ENCODE assay signal across 8 cellular contexts in the genomic region with DNA sequence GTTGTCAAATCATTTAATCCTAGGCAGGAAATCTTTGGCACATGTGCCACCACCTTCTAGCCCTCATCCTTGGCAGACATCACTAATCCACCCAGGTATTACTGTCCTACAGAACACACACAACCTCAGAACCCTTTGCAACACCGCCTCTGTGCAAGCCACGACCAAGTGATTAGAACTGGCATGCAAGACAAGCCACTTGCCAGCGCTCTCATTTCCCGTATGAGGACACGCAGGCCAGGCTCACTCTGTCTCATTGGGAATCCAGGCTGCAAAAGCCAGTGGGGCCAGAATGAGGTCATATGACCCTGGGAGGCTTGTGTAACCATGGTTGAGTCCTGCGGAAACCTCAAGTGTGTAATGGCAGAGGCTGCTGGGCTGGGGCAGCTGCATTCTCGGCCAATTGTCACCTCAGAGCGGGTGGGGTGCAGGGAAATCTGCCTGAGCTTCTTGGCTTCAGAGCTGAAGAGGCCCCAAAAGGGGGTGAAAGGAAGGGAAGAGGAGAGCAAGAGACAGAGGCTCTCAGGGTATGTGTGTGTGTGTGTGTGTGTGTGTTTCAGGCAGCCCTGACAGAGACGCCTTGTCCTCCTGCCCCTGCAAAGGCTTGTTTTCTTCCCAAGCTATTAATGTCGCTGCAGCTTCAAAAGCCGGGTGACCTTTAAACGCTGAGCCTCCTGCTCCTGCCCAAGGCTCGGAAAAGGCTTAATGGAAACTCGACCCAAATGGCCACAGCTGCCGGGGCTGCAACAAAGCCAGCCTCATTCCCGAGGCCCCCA. TPM values are rescaled to one million over a fixed set of nuclear protein-coding genes. Genes with fewer than 3 reads are reported as not detected.
A peak's percentile ranks its signal among the peaks of the same experiment; 100 is the strongest.
DNase-seq lines count a peak whose midpoint lies in the region; ATAC-seq and TF ChIP-seq lines count a peak whose summit lies in the region.

No MANE protein-coding gene starts in this region.

- H3K4me3 ChIP-seq in astrocyte of the spinal cord (ENCODE audit: low read depth, low read length) (no peak overlapping the region), right cardiac atrium (ENCODE audit: low read length) (peak overlapping the region; percentile 3)

- H3K4me1 ChIP-seq in right cardiac atrium (ENCODE audit: control insufficient read depth, insufficient read depth, low read length): peaks cover 43% of the 10 kb centered on the region

- peak overlapping the region; percentile 100 for H3K27ac ChIP-seq in right cardiac atrium (ENCODE audit: low read length)

- peak; percentile 92 to 93 for ATAC-seq in right cardiac atrium
- no peak for ATAC-seq in HG02973 (IDR thresholded peaks at IDR 0.05; ENCODE audit: unreplicated experiment)

- no peak for TF ChIP-seq CTCF in astrocyte of the spinal cord (IDR thresholded peaks at IDR 0.05; ENCODE audit: low read depth, low read length)

- in situ Hi-C loops in astrocyte of the spinal cord (cut with HindIII; ENCODE audit: low sequenced_read_pairs): no loop called here

- WGBS in right cardiac atrium: 12% methylated on average over 16 of the region's 16 CpGs

- no peaks in the 10 kb centered on the region for H3K9me3 ChIP-seq in right cardiac atrium (ENCODE audit: control insufficient read depth, low read length)

- DNase-seq in GM04504 (ENCODE audit: low read depth): peak; percentile 100
- peak; percentile 56 for DNase-seq in NCI-H2227 (lab: John Stamatoyannopoulos, UW; ENCODE audit: unreplicated experiment)
- peak; percentile 98 for DNase-seq in astrocyte of the spinal cord (ENCODE audit: low read depth, low spot score)
- peak; percentile 93 to 96 (median 95) for DNase-seq in right cardiac atrium
- peak; percentile 67 to 95 (median 78) for DNase-seq in posterior cingulate gyrus
- no peak for DNase-seq in 8988T
- DNase-seq in activated CD4-positive, alpha-beta T cell treated with anti-CD3 and anti-CD28 coated beads, Interleukin-2, amount 50 U/mL, for 4 hours: no peak

- H3K27me3 ChIP-seq in right cardiac atrium (ENCODE audit: control insufficient read depth, insufficient read depth): no peaks in the 10 kb centered on the region

- intact Hi-C loops in right cardiac atrium (cut with DNase I) (loop anchor here (5.0 to 10.0 kb wide), 4 partner anchors 59 to 94 kb away; a partner anchor contains a TSS), posterior cingulate gyrus (cut with DNase I) (loop anchor here (5.0 kb wide), 2 partner anchors 36 to 94 kb away; a partner anchor contains a TSS)

RNA-seq across cellular contexts. Expression of a gene that starts 43.2 kb away (rescaled TPM):
- total RNA-seq in right cardiac atrium: 10 to 100 TPM; 50.9 to 68.3 (median 61.1) TPM
- 54.7 TPM for polyA plus RNA-seq in right cardiac atrium

Comparison
In these comparisons a context has a peak if more than half of its experiments do, and no peak if none do; other contexts are left out.
1. DNase-seq: peak in GM04504 (single experiment), NCI-H2227 (single experiment), astrocyte of the spinal cord (single experiment), right cardiac atrium (3 of 3) and posterior cingulate gyrus (10 of 10); none in 8988T (single experiment) and activated CD4-positive, alpha-beta T cell treated with anti-CD3 and anti-CD28 coated beads, Interleukin-2, amount 50 U/mL, for 4 hours (0 of 2).